8 cellular contexts compared by ENCODE assay signal in genomic region chr11:55838452-55838851, GRCh38. TPM values are rescaled to one million over a fixed set of nuclear protein-coding genes. Genes with fewer than 3 reads are reported as not detected.
"Had no signal": no experiment of that assay in that cellular context is flagged by ENCODE, and none has a peak within 500 bp of the region (broad histone marks: within the 10 kb centered on the region; RNA-seq: fewer than 3 reads in every experiment).

OR5D16 (plus strand) TSS chr11:55838752; CDS start chr11:55838752, 0 bp downstream.

- ATAC-seq: HepG2, K562 had no signal

- H3K36me3 Mint-ChIP-seq: IgD-negative memory B cell had no signal

- H3K27me3 Mint-ChIP-seq: IgD-negative memory B cell had no signal

- H3K27ac Mint-ChIP-seq: IgD-negative memory B cell had no signal

- DNase-seq: IMR-90, KBM-7, KG1 had no signal

- H3K4me1 Mint-ChIP-seq: IgD-negative memory B cell had no signal

- H3K4me3 Mint-ChIP-seq: IgD-negative memory B cell had no signal

RNA-seq across cellular contexts. Expression of gene OR5D16, which starts in this region (rescaled TPM):
- total RNA-seq: HepG2, HT-29, HT1080, IMR-90, K562 had no signal
